1 cellular context compared by ENCODE assay signal in genomic region chr11:1774886-1775285, GRCh38.
TF ChIP-seq lines count a peak whose summit lies in the region.

No MANE protein-coding gene starts in this region.

TF ChIP-seq in H1, 55 proteins besides CTCF, POLR2A, EP300 and RAD21:
- TF ChIP-seq SP1 (IDR thresholded peaks at IDR 0.05; ENCODE audit: low read depth, low read length) (no peak), TAF1 (IDR thresholded peaks at IDR 0.05; ENCODE audit: low read depth, low read length) (no peak), MAX (IDR thresholded peaks at IDR 0.05) (no peak), TBP (IDR thresholded peaks at IDR 0.05; ENCODE audit: low read depth, low read length) (no peak), ASH2L (IDR thresholded peaks at IDR 0.05; ENCODE audit: low read length) (no peak), PHF8 (conservative IDR thresholded peaks at IDR 0.05; ENCODE audit: low read depth, low read length) (no peak), YY1 (IDR thresholded peaks at IDR 0.05; ENCODE audit: low read depth, low read length) (no peak), RNF2 (IDR thresholded peaks at IDR 0.05; ENCODE audit: borderline replicate concordance, low read depth, low read length, missing control alignments, poor library complexity, severe bottlenecking) (no peak)
